23 cellular contexts compared by ENCODE assay signal in the genomic region with DNA sequence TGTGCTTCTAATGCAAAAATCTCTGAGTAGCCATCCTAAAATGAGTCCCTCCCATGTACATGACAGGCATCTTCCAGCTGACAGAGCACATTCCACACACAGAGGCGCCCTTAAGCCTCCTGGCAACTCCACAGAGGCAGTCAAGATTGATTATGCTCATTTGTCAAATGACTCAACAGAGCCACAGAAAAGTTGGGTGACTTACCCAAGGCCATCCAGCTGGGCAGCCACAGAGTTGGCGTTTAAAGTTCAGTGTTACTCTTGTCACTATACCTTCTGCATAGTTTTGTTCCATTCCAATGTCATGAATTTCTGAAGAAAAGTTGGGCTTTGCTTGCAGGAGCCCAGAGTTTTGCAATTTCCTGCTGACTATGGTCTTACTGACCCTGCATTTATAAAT.
DNase-seq lines count a peak whose midpoint lies in the region; ATAC-seq and TF ChIP-seq lines count a peak whose summit lies in the region.
"Had no signal": no experiment of that assay in that cellular context is flagged by ENCODE, and none has a peak within 500 bp of the region (broad histone marks: within the 10 kb centered on the region; RNA-seq: fewer than 3 reads in every experiment).

No MANE protein-coding gene starts in this region.

- DNase-seq in A172 (ENCODE audit: low spot score) (peak; percentile 59), HCEC 1CT (peak; percentile 67), astrocyte of the cerebellum (ENCODE audit: low read depth) (peak; percentile 37), iris pigment epithelial cell (ENCODE audit: low read depth) (peak; percentile 16), T-helper 17 cell (no peak)
- no peak for DNase-seq in stimulated activated CD8-positive, alpha-beta memory T cell treated with anti-CD3 and anti-CD28 coated beads, Interleukin-4, amount 100 ng/mL, for 48 hours
- no peak for DNase-seq in activated naive CD4-positive, alpha-beta T cell treated with anti-CD3 and anti-CD28 coated beads, Interleukin-2, amount 50 U/mL, for 72 hours (ENCODE audit: low spot score in 2 of 2)
- no peak for DNase-seq in activated CD4-positive, alpha-beta T cell treated with anti-CD3 and anti-CD28 coated beads for 1 hour
- DNase-seq: 8988T; activated CD4-positive, alpha-beta T cell treated with anti-CD3 and anti-CD28 coated beads, Interleukin-2, amount 50 U/mL, for 48 hours; activated naive CD4-positive, alpha-beta T cell treated with anti-CD3 and anti-CD28 coated beads, Interleukin-2, amount 10 ng/mL, durations not matched to agents 7 days and 5 days; activated T-cell treated with anti-CD3 and anti-CD28 coated beads, Interleukin-2, amount 50 U/mL, for 1 hour; CD4-positive, alpha-beta memory T cell; DMS79 treated with DMSO at 0.1 percent for 48 hours; left ventricle myocardium inferior; naive B cell; NCI-H187 treated with DMSO at 0.1 percent for 48 hours; NCI-H510A treated with DMSO at 0.1 percent for 48 hours; spleen had no signal

- H3K4me3 Mint-ChIP-seq in T-helper 17 cell: no peak overlapping the region
- H3K4me3 Mint-ChIP-seq: activated naive CD4-positive, alpha-beta T cell treated with anti-CD3 and anti-CD28 coated beads, Interleukin-2, amount 10 ng/mL, durations not matched to agents 7 days and 5 days; CD4-positive, alpha-beta memory T cell; naive B cell; stimulated activated memory B cell treated with anti-CD40 and anti-IgM and Interleukin-4, amounts not matched to agents 10 μg/mL and 1 μg/mL and 100 μg/mL, for 72 hours had no signal

- H3K4me3 ChIP-seq in astrocyte of the cerebellum (ENCODE audit: low read depth, low read length): no peak overlapping the region
- H3K4me3 ChIP-seq: esophagus muscularis mucosa, left ventricle myocardium inferior, spleen, tibial nerve had no signal

- H3K9me3 ChIP-seq in T-helper 17 cell (ENCODE audit: control insufficient read depth, low read length, poor library complexity, severe bottlenecking): no peaks in the 10 kb centered on the region
- H3K9me3 ChIP-seq: esophagus muscularis mucosa, left ventricle myocardium inferior, spleen, tibial nerve had no signal

- no peak for TF ChIP-seq CTCF in astrocyte of the cerebellum (IDR thresholded peaks at IDR 0.05; ENCODE audit: low read depth, low read length, missing control alignments)

- no peaks in the 10 kb centered on the region for H3K36me3 Mint-ChIP-seq in activated naive CD4-positive, alpha-beta T cell treated with anti-CD3 and anti-CD28 coated beads, Interleukin-2, amount 50 U/mL, for 72 hours
- H3K36me3 Mint-ChIP-seq in T-helper 17 cell (ENCODE audit: low read depth): no peaks in the 10 kb centered on the region
- H3K36me3 Mint-ChIP-seq: activated naive CD4-positive, alpha-beta T cell treated with anti-CD3 and anti-CD28 coated beads, Interleukin-2, amount 10 ng/mL, durations not matched to agents 7 days and 5 days; CD4-positive, alpha-beta memory T cell; naive B cell; stimulated activated memory B cell treated with anti-CD40 and anti-IgM and Interleukin-4, amounts not matched to agents 10 μg/mL and 1 μg/mL and 100 μg/mL, for 72 hours had no signal

- in situ Hi-C loops in astrocyte of the cerebellum (cut with HindIII; ENCODE audit: low sequenced_read_pairs): no loop called here

- H3K4me1 Mint-ChIP-seq in T-helper 17 cell: no peaks in the 10 kb centered on the region
- H3K4me1 Mint-ChIP-seq: activated naive CD4-positive, alpha-beta T cell treated with anti-CD3 and anti-CD28 coated beads, Interleukin-2, amount 10 ng/mL, durations not matched to agents 7 days and 5 days; CD4-positive, alpha-beta memory T cell; naive B cell; stimulated activated memory B cell treated with anti-CD40 and anti-IgM and Interleukin-4, amounts not matched to agents 10 μg/mL and 1 μg/mL and 100 μg/mL, for 72 hours had no signal

- no peaks in the 10 kb centered on the region for H3K27me3 Mint-ChIP-seq in T-helper 17 cell
- H3K27me3 Mint-ChIP-seq: activated naive CD4-positive, alpha-beta T cell treated with anti-CD3 and anti-CD28 coated beads, Interleukin-2, amount 10 ng/mL, durations not matched to agents 7 days and 5 days; CD4-positive, alpha-beta memory T cell; naive B cell; stimulated activated memory B cell treated with anti-CD40 and anti-IgM and Interleukin-4, amounts not matched to agents 10 μg/mL and 1 μg/mL and 100 μg/mL, for 72 hours had no signal

- no peak overlapping the region for H3K27ac Mint-ChIP-seq in activated naive CD4-positive, alpha-beta T cell treated with anti-CD3 and anti-CD28 coated beads, Interleukin-2, amount 50 U/mL, for 72 hours
- H3K27ac Mint-ChIP-seq in T-helper 17 cell: no peak overlapping the region
- H3K27ac Mint-ChIP-seq: activated naive CD4-positive, alpha-beta T cell treated with anti-CD3 and anti-CD28 coated beads, Interleukin-2, amount 10 ng/mL, durations not matched to agents 7 days and 5 days; CD4-positive, alpha-beta memory T cell; stimulated activated memory B cell treated with anti-CD40 and anti-IgM and Interleukin-4, amounts not matched to agents 10 μg/mL and 1 μg/mL and 100 μg/mL, for 72 hours had no signal

- H3K9me3 Mint-ChIP-seq in activated naive CD4-positive, alpha-beta T cell treated with anti-CD3 and anti-CD28 coated beads, Interleukin-2, amount 50 U/mL, for 72 hours: no peaks in the 10 kb centered on the region
- H3K9me3 Mint-ChIP-seq: activated naive CD4-positive, alpha-beta T cell treated with anti-CD3 and anti-CD28 coated beads, Interleukin-2, amount 10 ng/mL, durations not matched to agents 7 days and 5 days; stimulated activated memory B cell treated with anti-CD40 and anti-IgM and Interleukin-4, amounts not matched to agents 10 μg/mL and 1 μg/mL and 100 μg/mL, for 72 hours had no signal

- no peak for ATAC-seq in activated naive CD4-positive, alpha-beta T cell treated with anti-CD3 and anti-CD28 coated beads, Interleukin-2, amount 50 U/mL, for 72 hours
- no peak for ATAC-seq in T-helper 17 cell
- ATAC-seq: SK-N-SH treated with all-trans-retinoic acid at 6 μM for 48 hours; stimulated activated memory B cell treated with anti-CD40 and anti-IgM and Interleukin-4, amounts not matched to agents 10 μg/mL and 1 μg/mL and 100 μg/mL, for 72 hours had no signal

Comparison
In these comparisons a context has a peak if more than half of its experiments do, and no peak if none do; other contexts are left out.
1. DNase-seq: peak in A172 (single experiment), HCEC 1CT (single experiment), astrocyte of the cerebellum (single experiment) and iris pigment epithelial cell (single experiment); none in stimulated activated CD8-positive, alpha-beta memory T cell treated with anti-CD3 and anti-CD28 coated beads, Interleukin-4, amount 100 ng/mL, for 48 hours (single experiment), activated naive CD4-positive, alpha-beta T cell treated with anti-CD3 and anti-CD28 coated beads, Interleukin-2, amount 50 U/mL, for 72 hours (0 of 2), T-helper 17 cell (0 of 3) and activated CD4-positive, alpha-beta T cell treated with anti-CD3 and anti-CD28 coated beads for 1 hour (single experiment).